In the genomic region with DNA sequence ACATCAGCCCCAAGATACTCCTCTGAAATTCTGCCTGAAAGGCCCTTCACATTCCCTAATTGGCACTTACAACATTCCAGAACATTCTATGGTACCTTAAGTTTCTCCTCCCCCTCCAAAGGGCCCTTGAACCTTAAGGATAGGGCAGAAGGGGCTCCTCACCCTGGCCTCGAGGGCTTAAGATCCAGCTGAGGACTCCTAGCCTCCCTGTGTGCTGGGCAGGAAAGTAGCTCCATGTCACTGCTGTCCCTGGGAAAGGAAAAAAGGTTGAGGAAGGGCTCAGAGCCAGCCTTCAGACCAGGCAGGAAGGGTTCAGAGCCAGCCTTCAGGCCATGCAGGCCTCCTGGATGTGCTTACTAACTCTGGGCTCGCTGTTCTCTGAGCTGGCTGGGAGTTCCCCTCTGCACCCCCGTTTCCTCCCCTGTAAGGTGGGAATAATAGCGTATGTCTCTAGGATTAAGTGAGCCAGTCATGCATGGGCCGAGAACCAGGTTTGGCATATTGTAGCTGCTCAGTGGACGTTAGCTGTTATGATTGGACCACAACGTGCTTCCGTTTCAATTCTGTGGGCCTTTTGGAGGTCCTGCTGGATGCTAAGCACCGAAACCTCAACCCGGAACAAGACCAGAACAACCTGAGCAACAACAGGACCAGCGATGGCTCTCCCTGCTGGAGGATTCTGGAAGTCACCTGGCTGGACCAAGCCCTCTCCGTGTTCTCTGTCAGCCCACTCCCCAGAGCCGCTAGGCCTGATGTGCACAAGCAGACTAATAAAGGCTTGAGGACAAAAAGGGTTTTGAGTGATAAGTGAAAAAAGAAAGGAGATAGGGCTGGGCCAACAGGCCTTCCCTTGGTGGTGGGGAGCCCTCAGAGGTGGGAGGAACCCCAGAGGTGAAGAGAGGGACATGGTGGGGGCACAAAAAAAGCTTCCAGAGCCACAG, we compare ENCODE assay signal across 8 cellular contexts. TPM values are rescaled to one million over a fixed set of nuclear protein-coding genes. Genes with fewer than 3 reads are reported as not detected.
DNase-seq lines count a peak whose midpoint lies in the region; ATAC-seq lines count a peak whose summit lies in the region.

No MANE protein-coding gene starts in this region.

- peak overlapping the region; percentile 67 for H3K4me3 Mint-ChIP-seq in activated naive CD8-positive, alpha-beta T cell
- H3K4me3 Mint-ChIP-seq in naive thymus-derived CD8-positive, alpha-beta T cell: peak overlapping the region; percentile 29 to 91 (median 69)

- H3K27ac Mint-ChIP-seq in activated naive CD8-positive, alpha-beta T cell: no peak overlapping the region
- H3K27ac Mint-ChIP-seq in naive thymus-derived CD8-positive, alpha-beta T cell: peak overlapping the region in 4 of 10 donors; percentile 41 to 97 (median 92)

- POLR2A ChIA-PET in naive thymus-derived CD8-positive, alpha-beta T cell (lab: Charles Lee): interaction anchor here (0.6 kb wide), 1 partner anchor 57 kb away, joined by 3 read pairs; no protein-coding TSS in a partner anchor

- H3K27me3 Mint-ChIP-seq in activated naive CD8-positive, alpha-beta T cell: peaks cover 15% of the 10 kb centered on the region
- H3K27me3 Mint-ChIP-seq in naive thymus-derived CD8-positive, alpha-beta T cell: peaks cover 4 to 62% (median 36%) of the 10 kb centered on the region in 5 donors

- H3K9me3 Mint-ChIP-seq in activated naive CD8-positive, alpha-beta T cell (ENCODE audit: low read depth): no peaks in the 10 kb centered on the region
- peaks cover 0 to under 1% (median 0%) of the 10 kb centered on the region in 9 donors for H3K9me3 Mint-ChIP-seq in naive thymus-derived CD8-positive, alpha-beta T cell

- H3K4me1 Mint-ChIP-seq in activated naive CD8-positive, alpha-beta T cell (ENCODE audit: low read depth): peaks cover 15% of the 10 kb centered on the region
- H3K4me1 Mint-ChIP-seq in naive thymus-derived CD8-positive, alpha-beta T cell: peaks cover 13 to 52% (median 19%) of the 10 kb centered on the region in 4 donors

- DNase-seq in Daoy (ENCODE audit: low read depth) (peak; percentile 50), NCI-H524 treated with DMSO at 0.1 percent for 48 hours (lab: John Stamatoyannopoulos, UW) (no peak), hepatic stellate cell (ENCODE audit: low spot score) (no peak)
- DNase-seq in naive thymus-derived CD8-positive, alpha-beta T cell: peak in 1 of 10 donors; percentile 23
- DNase-seq in activated CD4-positive, alpha-beta T cell treated with anti-CD3 and anti-CD28 coated beads, Interleukin-2, amount 50 U/mL, for 4 hours: no peak

- no peaks in the 10 kb centered on the region for H3K36me3 Mint-ChIP-seq in activated naive CD8-positive, alpha-beta T cell
- no peaks in the 10 kb centered on the region for H3K36me3 Mint-ChIP-seq in naive thymus-derived CD8-positive, alpha-beta T cell

- ATAC-seq in GM19043 (IDR thresholded peaks at IDR 0.05; ENCODE audit: low read depth, unreplicated experiment) (peak; percentile 49), HG03103 (IDR thresholded peaks at IDR 0.05; ENCODE audit: low read depth, unreplicated experiment) (peak; percentile 41)
- no peak for ATAC-seq in naive thymus-derived CD8-positive, alpha-beta T cell

RNA-seq across cellular contexts. Expression of a gene that starts 1.0 kb away (rescaled TPM):
- 0.63 and 1.1 TPM in 2 replicates for total RNA-seq in Daoy (2014; rRNA removed; shearing (Covaris generic))
- under 1 TPM; 0.55 to 0.68 TPM for total RNA-seq in naive thymus-derived CD8-positive, alpha-beta T cell
- under 1 TPM in 1 of 3 donors, not detected in 2; 0.06 TPM for polyA plus RNA-seq in naive thymus-derived CD8-positive, alpha-beta T cell

Comparison
In these comparisons a context has a peak if more than half of its experiments do, and no peak if none do; other contexts are left out.
1. ATAC-seq: peak in GM19043 (single experiment) and HG03103 (single experiment); none in naive thymus-derived CD8-positive, alpha-beta T cell (0 of 2).